ENCODE assay signal across 8 cellular contexts in the genomic region with DNA sequence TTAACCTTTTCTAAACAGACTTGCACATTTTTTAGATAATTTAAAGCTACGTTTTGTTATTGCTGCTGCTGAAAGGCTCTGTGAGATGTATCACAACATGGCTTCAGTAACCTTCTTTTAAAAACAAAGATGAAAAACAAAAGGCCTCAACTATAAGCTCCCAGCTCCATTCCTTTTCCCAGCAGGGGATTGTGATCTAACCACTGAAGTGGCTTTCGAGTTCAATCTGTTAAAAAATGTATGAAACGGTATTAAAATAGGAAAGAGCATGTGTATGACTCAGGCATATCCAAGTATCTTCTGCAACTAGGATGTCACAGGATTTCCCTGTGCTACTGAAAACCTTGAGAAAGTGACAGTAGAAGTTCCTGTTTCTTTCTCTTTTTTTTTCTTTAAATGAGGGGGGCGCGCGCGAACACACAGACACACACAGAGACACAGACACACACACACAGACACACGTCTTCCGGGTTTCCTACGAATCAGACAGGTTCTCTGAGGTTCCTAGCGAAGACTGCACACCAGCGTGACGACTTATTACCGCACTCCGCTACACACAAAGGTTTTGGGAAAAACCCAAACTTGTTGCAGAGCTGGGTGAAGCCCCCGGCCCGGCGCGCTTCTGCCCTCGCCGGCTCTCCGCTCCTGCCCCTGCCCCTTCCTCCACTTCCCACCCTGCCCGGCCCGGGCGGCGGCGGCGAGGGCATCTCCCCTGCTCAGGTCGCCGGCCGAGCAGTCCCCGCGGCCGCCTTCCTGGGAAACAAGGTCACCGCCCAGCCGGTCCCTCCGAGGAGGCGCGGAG.
DNase-seq lines count a peak whose midpoint lies in the region; ATAC-seq and TF ChIP-seq lines count a peak whose summit lies in the region.

No MANE protein-coding gene starts in this region.

- H3K9me3 ChIP-seq in AG04450 (ENCODE audit: control insufficient read depth, insufficient read depth, low read length): no peaks in the 10 kb centered on the region; the same call in 1 of the 2 replicates
- H3K9me3 ChIP-seq in PC-9 (ENCODE audit: insufficient read depth, low read depth): no peaks in the 10 kb centered on the region
- H3K9me3 ChIP-seq in neuron (ENCODE audit: low read length): peaks cover 2% of the 10 kb centered on the region
- no peaks in the 10 kb centered on the region for H3K9me3 ChIP-seq in subcutaneous abdominal adipose tissue (ENCODE audit: control insufficient read depth in 5 of 5, low read length in 5 of 5)

- peaks cover 19% of the 10 kb centered on the region for H3K36me3 Mint-ChIP-seq in activated T-helper 2 cell treated with anti-CD3 and anti-CD28 coated beads, Interferon-gamma antibody, Interleukin-2, Interleukin-4, amounts not matched to agents 10 μg/mL and 5 μg/mL and 100 μg/mL, durations not matched to agents 14 hours and 24 hours and 36 hours (ENCODE audit: low read depth)

- peak overlapping the region; percentile 79 for H3K4me2 ChIP-seq in PC-9

- peaks cover 64% of the 10 kb centered on the region for H3K79me2 ChIP-seq in PC-9 (ENCODE audit: low read depth)

- H3K9ac ChIP-seq in subcutaneous abdominal adipose tissue (ENCODE audit: low read length in 5 of 5): peak overlapping the region; percentile 57 to 85 (median 80)

- ATAC-seq in GM19035 (IDR thresholded peaks at IDR 0.05; ENCODE audit: unreplicated experiment) (peak; percentile 61), HG03378 (IDR thresholded peaks at IDR 0.05; ENCODE audit: unreplicated experiment) (peak; percentile 71)

- TSS peak; percentile 27 for BruUV-seq in PC-9 (replicated peaks; lab: Mats Ljungman, UMichigan)

- peaks cover 74% of the 10 kb centered on the region for H3K4me1 Mint-ChIP-seq in activated T-helper 2 cell treated with anti-CD3 and anti-CD28 coated beads, Interferon-gamma antibody, Interleukin-2, Interleukin-4, amounts not matched to agents 10 μg/mL and 5 μg/mL and 100 μg/mL, durations not matched to agents 14 hours and 24 hours and 36 hours (ENCODE audit: low read depth)

- H4K20me1 ChIP-seq in PC-9 (ENCODE audit: insufficient read depth): peaks cover 4% of the 10 kb centered on the region; the same call in 1 of the 2 replicates

- H3K27me3 ChIP-seq in AG04450 (ENCODE audit: control insufficient read depth, insufficient read depth, low read length) (no peaks in the 10 kb centered on the region), PC-9 (ENCODE audit: insufficient read depth, low read depth) (no peaks in the 10 kb centered on the region), neuron (ENCODE audit: insufficient read depth, low read length) (peaks cover 29% of the 10 kb centered on the region), subcutaneous abdominal adipose tissue (ENCODE audit: control insufficient read depth in 5 of 5, insufficient read depth in 4 of 5, low read length in 5 of 5) (no peaks in the 10 kb centered on the region)

- no peaks in the 10 kb centered on the region for H3K27me3 Mint-ChIP-seq in activated T-helper 2 cell treated with anti-CD3 and anti-CD28 coated beads, Interferon-gamma antibody, Interleukin-2, Interleukin-4, amounts not matched to agents 10 μg/mL and 5 μg/mL and 100 μg/mL, durations not matched to agents 14 hours and 24 hours and 36 hours (ENCODE audit: low read depth)

- peak overlapping the region; percentile 86 for H3K4me3 Mint-ChIP-seq in activated T-helper 2 cell treated with anti-CD3 and anti-CD28 coated beads, Interferon-gamma antibody, Interleukin-2, Interleukin-4, amounts not matched to agents 10 μg/mL and 5 μg/mL and 100 μg/mL, durations not matched to agents 14 hours and 24 hours and 36 hours (ENCODE audit: low read depth)

- H2AFZ ChIP-seq in PC-9 (0 out of 2 replicates have a peak overlapping the region, but pooled peaks have one; percentile 66), neuron (ENCODE audit: low read depth, low read length) (no peak overlapping the region)

- H3K9me2 ChIP-seq in PC-9 (ENCODE audit: insufficient read depth): no peaks in the 10 kb centered on the region

- H3K4me1 ChIP-seq in PC-9 (replicated peaks; ENCODE audit: insufficient read depth) (peaks cover 54% of the 10 kb centered on the region), neuron (ENCODE audit: insufficient read depth, low read length) (peaks cover 27% of the 10 kb centered on the region), subcutaneous abdominal adipose tissue (ENCODE audit: control insufficient read depth in 5 of 5, insufficient read depth in 5 of 5, low read length in 5 of 5) (peaks cover 4 to 70% (median 59%) of the 10 kb centered on the region in 5 donors)

- no peaks in the 10 kb centered on the region for H3K9me3 Mint-ChIP-seq in activated T-helper 2 cell treated with anti-CD3 and anti-CD28 coated beads, Interferon-gamma antibody, Interleukin-2, Interleukin-4, amounts not matched to agents 10 μg/mL and 5 μg/mL and 100 μg/mL, durations not matched to agents 14 hours and 24 hours and 36 hours

- CTCF ChIA-PET in AG04450 (lab: Charles Lee): interaction anchor here (0.9 to 1.4 kb wide), 2 partner anchors 563 to 587 kb away, joined by 3 to 6 read pairs; no protein-coding TSS in a partner anchor
- CTCF ChIA-PET in PC-9 (lab: Charles Lee): no interaction called here

- intact Hi-C loops in PC-9 (cut with micrococcal nuclease; ENCODE audit: unreplicated experiment): loop anchor here (10.0 kb wide), 2 partner anchors 52 to 338 kb away; no protein-coding TSS in a partner anchor
- intact Hi-C loops in activated T-helper 2 cell treated with anti-CD3 and anti-CD28 coated beads, Interferon-gamma antibody, Interleukin-2, Interleukin-4, amounts not matched to agents 10 μg/mL and 5 μg/mL and 100 μg/mL, durations not matched to agents 14 hours and 24 hours and 36 hours (cut with micrococcal nuclease): loop anchor here (1.0 to 10.0 kb wide), 8 partner anchors 11 to 692 kb away; a partner anchor contains a TSS

- H3K27ac ChIP-seq in AG04450 (ENCODE audit: low read depth, low read length): peak overlapping the region; percentile 63
- peak overlapping the region; percentile 79 for H3K27ac ChIP-seq in PC-9
- peak overlapping the region; percentile 89 for H3K27ac ChIP-seq in subcutaneous abdominal adipose tissue (ENCODE audit: low read depth, low read length)

- no peak for TF ChIP-seq CTCF in AG04450 (IDR thresholded peaks at IDR 0.05; ENCODE audit: low read depth, low read length)
- TF ChIP-seq CTCF in PC-9 (conservative IDR thresholded peaks at IDR 0.05): no peak
- no peak for TF ChIP-seq CTCF in fibroblast of villous mesenchyme (IDR thresholded peaks at IDR 0.05; ENCODE audit: insufficient read depth, low read depth, low read length)

- H3K4me3 ChIP-seq in AG04450 (ENCODE audit: low read depth, low read length): peak overlapping the region; percentile 76
- peak overlapping the region; percentile 71 for H3K4me3 ChIP-seq in PC-9
- H3K4me3 ChIP-seq in fibroblast of villous mesenchyme (ENCODE audit: low read depth, low read length): peak overlapping the region; percentile 72
- H3K4me3 ChIP-seq in neuron (ENCODE audit: low read length): peak overlapping the region; percentile 75
- H3K4me3 ChIP-seq in subcutaneous abdominal adipose tissue (ENCODE audit: low read depth in 1 of 5, low read length in 5 of 5): peak overlapping the region; percentile 72 to 90 (median 81)

- H3K36me3 ChIP-seq in PC-9 (ENCODE audit: low read depth): peaks cover under 1% of the 10 kb centered on the region; the same call in 1 of the 2 replicates
- H3K36me3 ChIP-seq in neuron (ENCODE audit: insufficient read depth, low read length): no peaks in the 10 kb centered on the region
- no peaks in the 10 kb centered on the region for H3K36me3 ChIP-seq in subcutaneous abdominal adipose tissue (ENCODE audit: control insufficient read depth in 5 of 5, insufficient read depth in 5 of 5, low read length in 5 of 5)

- DNase-seq in AG04450 (ENCODE audit: low read depth, low spot score) (no peak), PC-9 (peak; percentile 31 to 56), fibroblast of villous mesenchyme (ENCODE audit: low read depth) (peak; percentile 85)
- DNase-seq in activated T-helper 2 cell treated with anti-CD3 and anti-CD28 coated beads, Interferon-gamma antibody, Interleukin-2, Interleukin-4, amounts not matched to agents 10 μg/mL and 5 μg/mL and 100 μg/mL, durations not matched to agents 14 hours and 24 hours and 36 hours (ENCODE audit: low spot score): peak; percentile 60

- peak overlapping the region; percentile 80 for H3K27ac Mint-ChIP-seq in activated T-helper 2 cell treated with anti-CD3 and anti-CD28 coated beads, Interferon-gamma antibody, Interleukin-2, Interleukin-4, amounts not matched to agents 10 μg/mL and 5 μg/mL and 100 μg/mL, durations not matched to agents 14 hours and 24 hours and 36 hours

- POLR2A ChIA-PET in AG04450 (lab: Yijun Ruan, JAX): interaction anchor here (0.9 to 1.1 kb wide), 2 partner anchors 66 to 137 kb away, joined by 3 to 5 read pairs; no protein-coding TSS in a partner anchor
- POLR2A ChIA-PET in PC-9 (lab: Charles Lee; ENCODE audit: unreplicated experiment): interaction anchor here (0.7 kb wide), 1 partner anchor 155 kb away, joined by 3 read pairs; no protein-coding TSS in a partner anchor

- H3F3A ChIP-seq in PC-9 (ENCODE audit: insufficient read depth, low read depth): peaks cover 26% of the 10 kb centered on the region
